ENCODE assay signal across 1 cellular context in genomic region chr11:66677599-66678375, GRCh38.
TF ChIP-seq lines count a peak whose summit lies in the region.

Gene RBM4B (minus strand): TSS chr11:66677887. CDS start chr11:66677079, 808 bp downstream.

TF ChIP-seq in GM12878, 131 proteins besides CTCF, POLR2A, EP300 and RAD21 (continued from another document):
- TF ChIP-seq CUX1 (IDR thresholded peaks at IDR 0.05; ENCODE audit: insufficient replicate concordance, low read depth, low read length), result no peak
TF ChIP-seq in GM12878: peak in this region for 43.
